ENCODE assay signal across 16 cellular contexts in genomic region chr5:51988561-51988960, GRCh38.
DNase-seq lines count a peak whose midpoint lies in the region; ATAC-seq, FAIRE-seq and TF ChIP-seq lines count a peak whose summit lies in the region.
"Had no signal": no experiment of that assay in that cellular context is flagged by ENCODE, and none has a peak within 500 bp of the region (broad histone marks: within the 10 kb centered on the region; RNA-seq: fewer than 3 reads in every experiment).

No MANE protein-coding gene starts in this region.

- H2BK15ac ChIP-seq in neuronal stem cell (ENCODE audit: low read length) = no peak overlapping the region
- H2BK15ac ChIP-seq in H9 (ENCODE audit: low read depth, low read length) = no peak overlapping the region

- no peaks in the 10 kb centered on the region for H3K9me3 Mint-ChIP-seq in H9
- H3K9me3 Mint-ChIP-seq: GM23338 had no signal

- BruUV-seq in PC-9 (replicated peaks; lab: Mats Ljungman, UMichigan) = no TSS peak

- WGBS in neuronal stem cell (ENCODE audit: extremely low coverage in 2 of 2, insufficient read length in 2 of 2, insufficient replicate concordance in 1 of 2), 2 donors = no CpG with 5 or more reads among the region's 5 CpGs
- no CpG with 5 or more reads among the region's 5 CpGs for WGBS in H9 (ENCODE audit: extremely low coverage, insufficient read length, low lambda C conversion rate)

- H4K91ac ChIP-seq in neuronal stem cell (ENCODE audit: low read depth, low read length, poor library complexity) = no peak overlapping the region
- no peak overlapping the region for H4K91ac ChIP-seq in H9 (ENCODE audit: insufficient read length, low read depth, low read length)

- TF ChIP-seq CTCF in PC-9 (conservative IDR thresholded peaks at IDR 0.05) (no peak), H9 (conservative IDR thresholded peaks at IDR 0.05) (no peak)

- no peaks in the 10 kb centered on the region for H3K9me2 ChIP-seq in PC-9 (ENCODE audit: insufficient read depth)

- H3K79me1 ChIP-seq in neuronal stem cell (ENCODE audit: low read depth, low read length) (no peaks in the 10 kb centered on the region), H9 (ENCODE audit: insufficient read depth, low read depth, low read length, poor library complexity, severe bottlenecking) (no peaks in the 10 kb centered on the region)

- H3K27me3 ChIP-seq in PC-9 (ENCODE audit: insufficient read depth, low read depth) (no peaks in the 10 kb centered on the region), neuronal stem cell (ENCODE audit: control insufficient read depth in 3 of 3, insufficient read depth in 3 of 3, low read depth in 1 of 3, low read length in 3 of 3) (peaks cover 0 to 95% (median 0%) of the 10 kb centered on the region in 3 experiments), H9 (ENCODE audit: insufficient read depth, low read length) (no peaks in the 10 kb centered on the region)

- H3K4me3 Mint-ChIP-seq in H9 = no peak overlapping the region
- H3K4me3 Mint-ChIP-seq: B cell; CD4-positive, alpha-beta memory T cell; GM23338 had no signal

- peak; percentile 26 for FAIRE-seq in HTR-8/SVneo (lab: Jason Lieb, UNC)
- FAIRE-seq: A204.1, GM12878, GM18507 had no signal

- H3K36me3 ChIP-seq in PC-9 (ENCODE audit: low read depth) (no peaks in the 10 kb centered on the region), neuronal stem cell (replicated peaks in 1 of 2; ENCODE audit: control insufficient read depth in 2 of 2, insufficient read depth in 2 of 2, low read length in 2 of 2) (no peaks in the 10 kb centered on the region)

- no peaks in the 10 kb centered on the region for H3K4me1 ChIP-seq in PC-9 (replicated peaks; ENCODE audit: insufficient read depth)
- peaks cover 0 to 5% of the 10 kb centered on the region in 2 donors for H3K4me1 ChIP-seq in neuronal stem cell (ENCODE audit: control insufficient read depth in 2 of 2, insufficient read depth in 1 of 2, low read depth in 1 of 2, low read length in 2 of 2)
- no peaks in the 10 kb centered on the region for H3K4me1 ChIP-seq in H9 (ENCODE audit: insufficient read depth, low read length)

- no peaks in the 10 kb centered on the region for H3K27me3 Mint-ChIP-seq in H9 (ENCODE audit: low read depth)
- H3K27me3 Mint-ChIP-seq: B cell; CD4-positive, alpha-beta memory T cell had no signal

- no peak overlapping the region for H2BK12ac ChIP-seq in neuronal stem cell (ENCODE audit: low read length)
- H2BK12ac ChIP-seq in H9 (ENCODE audit: insufficient read length, low read depth, low read length) = no peak overlapping the region

- no peaks in the 10 kb centered on the region for H3K79me2 ChIP-seq in PC-9 (ENCODE audit: low read depth)
- H3K79me2 ChIP-seq in H9 (ENCODE audit: insufficient read depth, low read length) = no peaks in the 10 kb centered on the region

- intact Hi-C loops in PC-9 (cut with micrococcal nuclease; ENCODE audit: unreplicated experiment) = no loop called here

- H2BK120ac ChIP-seq in neuronal stem cell (ENCODE audit: low read depth, low read length) (no peak overlapping the region), H9 (ENCODE audit: low read depth, low read length, poor library complexity, severe bottlenecking) (no peak overlapping the region)

- H3K9ac ChIP-seq in neuronal stem cell (ENCODE audit: low read depth, low read length, poor library complexity) = no peak overlapping the region
- no peak overlapping the region for H3K9ac ChIP-seq in H9 (ENCODE audit: extremely low read depth, insufficient read length, low read length)

- DNase-seq in HTR-8/SVneo (ENCODE audit: insufficient read length, low spot score) (no peak), NCI-H2227 (lab: John Stamatoyannopoulos, UW; ENCODE audit: unreplicated experiment) (peak; percentile 66), PC-9 (no peak), neuronal stem cell (ENCODE audit: low spot score) (no peak), H9 (no peak)
- DNase-seq: CD4-positive, alpha-beta memory T cell; DMS79; H7 had no signal

- H3K18ac ChIP-seq in neuronal stem cell (ENCODE audit: low read length) (no peak overlapping the region), H9 (ENCODE audit: insufficient read length, low read depth, low read length) (no peak overlapping the region)

- H4K20me1 ChIP-seq in PC-9 (ENCODE audit: insufficient read depth) = no peaks in the 10 kb centered on the region
- no peaks in the 10 kb centered on the region for H4K20me1 ChIP-seq in H9 (ENCODE audit: control insufficient read depth, insufficient read depth, insufficient read length)

- no peak overlapping the region for H3K4me2 ChIP-seq in PC-9
- H3K4me2 ChIP-seq in neuronal stem cell (ENCODE audit: insufficient read depth, low read length, poor library complexity, severe bottlenecking) = no peak overlapping the region
- no peak overlapping the region for H3K4me2 ChIP-seq in H9 (ENCODE audit: insufficient read depth, insufficient read length, low read length)
- H3K4me2 ChIP-seq: GM23338 had no signal

- H4K5ac ChIP-seq in H9 (ENCODE audit: insufficient read length, low read depth, low read length) = no peak overlapping the region

- H3K23me2 ChIP-seq in H9 (ENCODE audit: insufficient read length, low read depth, low read length, poor library complexity, severe bottlenecking) = peaks cover 2% of the 10 kb centered on the region

- H3K27ac ChIP-seq in PC-9 (no peak overlapping the region), neuronal stem cell (replicated peaks; ENCODE audit: low read length) (no peak overlapping the region), H9 (ENCODE audit: insufficient read length, low read depth, low read length) (no peak overlapping the region)
- H3K27ac ChIP-seq: C4-2B had no signal

- no peaks in the 10 kb centered on the region for H3K9me3 ChIP-seq in PC-9 (ENCODE audit: insufficient read depth, low read depth)
- H3K9me3 ChIP-seq in neuronal stem cell (replicated peaks in 1 of 2; ENCODE audit: control insufficient read depth in 2 of 2, insufficient read depth in 1 of 2, low read depth in 1 of 2, low read length in 2 of 2) = no peaks in the 10 kb centered on the region
- H3K9me3 ChIP-seq in H9 (ENCODE audit: control insufficient read depth, low read depth, low read length) = no peaks in the 10 kb centered on the region

- no peak overlapping the region for H3T11ph ChIP-seq in H9 (ENCODE audit: low read length)

- H2BK20ac ChIP-seq in H9 (ENCODE audit: low read depth, low read length, poor library complexity, severe bottlenecking) = no peak overlapping the region

- H3K4ac ChIP-seq in neuronal stem cell (ENCODE audit: low read length) (no peak overlapping the region), H9 (ENCODE audit: low read depth, low read length) (no peak overlapping the region)

- H2AFZ ChIP-seq in PC-9 (peak overlapping the region; percentile 41; the same call in 1 of the 2 replicates), neuronal stem cell (ENCODE audit: low read length) (no peak overlapping the region), H9 (ENCODE audit: low read length) (no peak overlapping the region)
- H2AFZ ChIP-seq: GM23338 had no signal

- H3K4me3 ChIP-seq in PC-9 (no peak overlapping the region), neuronal stem cell (ENCODE audit: low read length in 2 of 2) (no peak overlapping the region)
- H3K4me3 ChIP-seq: GM12878, GM23338 had no signal

- ATAC-seq in GM19467 (IDR thresholded peaks at IDR 0.05; ENCODE audit: unreplicated experiment) = no peak
- no peak for ATAC-seq in HG02938 (IDR thresholded peaks at IDR 0.05; ENCODE audit: unreplicated experiment)
- ATAC-seq: GM12878, GM23338 had no signal

- H3K56ac ChIP-seq in H9 (ENCODE audit: insufficient read length, low read depth, low read length) = no peak overlapping the region

- H3K14ac ChIP-seq in neuronal stem cell (ENCODE audit: low read length) = peak overlapping the region; percentile 21
- H3K14ac ChIP-seq in H9 (ENCODE audit: insufficient read depth, low read length) = no peak overlapping the region

- H3K23ac ChIP-seq in neuronal stem cell (ENCODE audit: low read depth, low read length, poor library complexity) = no peak overlapping the region
- H3K23ac ChIP-seq in H9 (ENCODE audit: insufficient read length, low read depth, low read length) = no peak overlapping the region

- POLR2A ChIA-PET in PC-9 (lab: Charles Lee; ENCODE audit: unreplicated experiment) = interaction anchor here (0.6 kb wide), 1 partner anchor 184 kb away, joined by 11 read pairs; no protein-coding TSS in a partner anchor

- no peak overlapping the region for H3K27ac Mint-ChIP-seq in H9
- H3K27ac Mint-ChIP-seq: B cell; CD4-positive, alpha-beta memory T cell; GM23338 had no signal

- H3K36me3 Mint-ChIP-seq in H9 (ENCODE audit: insufficient read depth in 1 of 3, low read depth in 3 of 3) = no peaks in the 10 kb centered on the region
- H3K36me3 Mint-ChIP-seq: CD4-positive, alpha-beta memory T cell had no signal

- peaks cover 0 to under 1% of the 10 kb centered on the region in 2 experiments; a peak in 1 of 4 replicates for H3K4me1 Mint-ChIP-seq in H9
- H3K4me1 Mint-ChIP-seq: B cell; CD4-positive, alpha-beta memory T cell; GM23338 had no signal

- no peaks in the 10 kb centered on the region for H3F3A ChIP-seq in PC-9 (ENCODE audit: insufficient read depth, low read depth)

- no peak overlapping the region for H2AK5ac ChIP-seq in neuronal stem cell (ENCODE audit: low read depth, low read length)
- H2AK5ac ChIP-seq in H9 (ENCODE audit: insufficient read length, low read length) = no peak overlapping the region

- CTCF ChIA-PET in PC-9 (lab: Charles Lee) = no interaction called here

- H2BK5ac ChIP-seq in neuronal stem cell (ENCODE audit: low read length) (no peak overlapping the region), H9 (ENCODE audit: insufficient read length, low read length) (no peak overlapping the region)

- no peak overlapping the region for H4K8ac ChIP-seq in neuronal stem cell (ENCODE audit: low read depth, low read length)
- no peak overlapping the region for H4K8ac ChIP-seq in H9 (replicated peaks; ENCODE audit: insufficient read length, low read depth, low read length)
